In the genomic region with DNA sequence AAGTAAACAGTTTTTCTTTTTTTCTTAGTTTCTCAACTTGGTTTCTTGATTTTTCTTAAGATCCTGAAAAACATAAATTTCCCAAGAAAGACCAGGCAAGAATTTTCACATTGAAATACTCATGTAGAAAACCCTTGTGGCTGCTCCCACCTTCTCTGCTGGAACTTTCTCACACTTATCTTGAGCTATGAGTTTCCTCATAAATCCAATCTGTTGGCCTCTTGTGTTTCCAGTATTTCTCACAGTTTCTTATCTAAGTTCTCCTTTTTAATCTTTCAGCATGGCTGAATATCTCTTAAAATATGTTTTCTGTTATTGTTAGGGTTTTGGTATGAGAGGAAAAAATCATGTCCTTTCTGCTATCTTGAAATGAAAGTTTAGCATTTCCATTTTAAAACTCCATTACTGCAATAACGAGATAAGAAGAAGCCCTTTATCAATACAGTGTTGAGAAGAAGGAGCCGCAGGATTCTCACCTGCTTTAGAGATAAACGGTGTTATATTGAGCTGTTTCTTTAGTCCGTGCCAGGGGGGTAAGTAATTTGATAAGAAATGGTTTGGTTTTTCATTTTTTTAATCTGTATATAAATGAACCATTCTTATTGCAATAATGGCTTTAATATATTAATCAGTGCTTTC, we compare ENCODE assay signal across 15 cellular contexts.
"Had no signal": no experiment of that assay in that cellular context is flagged by ENCODE, and none has a peak within 500 bp of the region (broad histone marks: within the 10 kb centered on the region; RNA-seq: fewer than 3 reads in every experiment).

No MANE protein-coding gene starts in this region.

- DNase-seq: cortex of kidney; dorsolateral prefrontal cortex; effector CD8-positive, alpha-beta T cell; foreskin keratinocyte; kidney; left cardiac atrium; left ventricle myocardium inferior; naive B cell; psoas muscle; retina; right lobe of liver; stimulated activated naive CD4-positive, alpha-beta T cell; trophoblast cell had no signal

- H3K4me3 ChIP-seq: dorsolateral prefrontal cortex, left ventricle myocardium inferior, lung, psoas muscle, right lobe of liver had no signal

- ATAC-seq: esophagus mucosa, foreskin keratinocyte, left cardiac atrium, psoas muscle, right lobe of liver had no signal

- H3K27ac Mint-ChIP-seq: naive B cell had no signal
